In the genomic region with DNA sequence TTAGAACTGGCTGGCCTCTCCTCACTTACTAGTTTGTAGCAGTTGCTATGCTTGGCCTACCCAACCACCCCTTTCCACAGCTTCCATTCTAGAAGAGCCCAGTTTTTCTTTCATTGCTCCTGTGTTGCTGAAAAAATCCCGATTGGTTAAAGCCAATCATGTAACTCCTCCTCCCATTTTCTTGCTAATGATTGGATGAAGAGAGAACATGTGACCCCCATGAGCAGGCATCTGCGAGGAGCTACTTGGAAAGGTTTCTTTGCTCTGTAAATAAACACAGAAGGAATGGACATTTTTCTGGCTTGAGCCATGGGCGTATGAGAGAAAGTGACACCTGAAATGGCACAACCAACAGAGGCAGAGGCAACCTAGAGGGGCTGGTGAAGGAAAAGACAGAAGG, we compare ENCODE assay signal across 18 cellular contexts.
DNase-seq lines count a peak whose midpoint lies in the region; ATAC-seq, FAIRE-seq and TF ChIP-seq lines count a peak whose summit lies in the region.
"Had no signal": no experiment of that assay in that cellular context is flagged by ENCODE, and none has a peak within 500 bp of the region (broad histone marks: within the 10 kb centered on the region; RNA-seq: fewer than 3 reads in every experiment).

No MANE protein-coding gene starts in this region.

- in situ Hi-C loops in HepG2 (cut with HindIII; ENCODE audit: extremely low pct_ligation_motif_present, low pct_unique_long_range_greater_than_20kb) (loop anchor here (25.0 kb wide), 1 partner anchor 795 kb away; no protein-coding TSS in a partner anchor), GM13977 (cut with MboI; ENCODE audit: low pct_unique_long_range_greater_than_20kb, low sequenced_read_pairs, unreplicated experiment) (no loop called here)

- H3K4me3 ChIP-seq in HepG2 (replicated peaks in 1 of 3; ENCODE audit: insufficient read depth in 1 of 3, low read depth in 2 of 3, low read length in 3 of 3) (no peak overlapping the region), right lobe of liver (no peak overlapping the region), mesendoderm (ENCODE audit: low read length) (no peak overlapping the region)
- H3K4me3 ChIP-seq: A549, GM23248, HAP-1 had no signal

- no peak overlapping the region for H2BK15ac ChIP-seq in mesendoderm (replicated peaks; ENCODE audit: low read depth)

- no peak for TF ChIP-seq EP300 in HepG2 (IDR thresholded peaks at IDR 0.05; ENCODE audit: low read depth in 2 of 2, low read length in 2 of 2)
- no peak for TF ChIP-seq EP300 in HepG2 (CRISPR knock-in tag; IDR thresholded peaks at IDR 0.05; ENCODE audit: borderline replicate concordance)

- no peak overlapping the region for H3K23ac ChIP-seq in mesendoderm (ENCODE audit: low read length)

- H2AK5ac ChIP-seq in mesendoderm (ENCODE audit: low read length), result no peak overlapping the region

- H2BK120ac ChIP-seq in mesendoderm (ENCODE audit: low read depth, low read length), result no peak overlapping the region

- H3K9ac ChIP-seq in HepG2 (ENCODE audit: insufficient read depth, low read depth, low read length) (no peak overlapping the region), mesendoderm (ENCODE audit: low read length) (no peak overlapping the region)
- H3K9ac ChIP-seq: GM23248 had no signal

- peaks cover 24% of the 10 kb centered on the region for H3K4me1 Mint-ChIP-seq in WTC11

- no peak overlapping the region for H3K56ac ChIP-seq in mesendoderm (ENCODE audit: low read length)

- TF ChIP-seq CTCF in HepG2 (CRISPR knock-in tag; IDR thresholded peaks at IDR 0.05) (no peak), right lobe of liver (IDR thresholded peaks at IDR 0.05) (no peak), WTC11 (IDR thresholded peaks at IDR 0.05) (no peak), GM13977 (IDR thresholded peaks at IDR 0.05; ENCODE audit: extremely low read depth, insufficient read depth, missing control alignments) (no peak)

- 93% methylated on average over 3 of the region's 3 CpGs for WGBS in HepG2 (ENCODE audit: low lambda C conversion rate)
- WGBS in right lobe of liver (ENCODE audit: insufficient coverage, low coverage, low lambda C conversion rate, missing lambda C conversion rate), result 80% methylated on average over 3 of the region's 3 CpGs
- no CpG with 5 or more reads among the region's 3 CpGs for WGBS in mesendoderm (ENCODE audit: extremely low coverage, insufficient coverage, low lambda C conversion rate)

- TF ChIP-seq POLR2A in HepG2 (IDR thresholded peaks at IDR 0.05; ENCODE audit: insufficient read depth in 1 of 2, low read depth in 2 of 2, low read length in 2 of 2) (no peak), right lobe of liver (IDR thresholded peaks at IDR 0.05) (no peak)

- H3K27me3 Mint-ChIP-seq in WTC11 (ENCODE audit: low read depth), result peaks cover 15% of the 10 kb centered on the region

- H2AFZ ChIP-seq in HepG2 (ENCODE audit: low read length), result no peak overlapping the region
- H2AFZ ChIP-seq: GM23248 had no signal

- H3K18ac ChIP-seq in mesendoderm (ENCODE audit: low read length), result no peak overlapping the region

- H3K27ac ChIP-seq in HepG2 (ENCODE audit: extremely low read length, insufficient read depth, low read length) (no peak overlapping the region), right lobe of liver (no peak overlapping the region), mesendoderm (ENCODE audit: low read depth, low read length) (no peak overlapping the region)
- H3K27ac ChIP-seq: 22Rv1, A549, C4-2B, GM23248 had no signal

- H3K79me2 ChIP-seq in HepG2 (ENCODE audit: insufficient read depth, low read length) (no peaks in the 10 kb centered on the region), mesendoderm (ENCODE audit: control insufficient read depth, insufficient read depth, low read length) (no peaks in the 10 kb centered on the region)

- POLR2A ChIA-PET in HepG2 (lab: Yijun Ruan, JAX), result interaction anchor here (0.5 to 1.6 kb wide), 5 partner anchors 10 to 789 kb away, joined by 3 to 6 read pairs (median 3); no protein-coding TSS in a partner anchor
- POLR2A ChIA-PET in WTC11 (lab: Charles Lee), result interaction anchor here (0.6 to 1.1 kb wide), 2 partner anchors 12 to 641 kb away, joined by 3 to 4 read pairs; no protein-coding TSS in a partner anchor

- CTCF ChIA-PET in HepG2 (lab: Yijun Ruan, JAX; ENCODE audit: low intra/inter-chr PET ratio, low total read pairs) (no interaction called here), WTC11 (lab: Charles Lee) (interaction anchor here (0.7 to 2.0 kb wide), 22 partner anchors 11 to 773 kb away, joined by 3 to 15 read pairs (median 4); a partner anchor contains a TSS)

- no peaks in the 10 kb centered on the region for H3K27me3 ChIP-seq in HepG2 (ENCODE audit: control insufficient read depth in 1 of 2, insufficient read depth in 2 of 2, low read length in 2 of 2)
- no peaks in the 10 kb centered on the region for H3K27me3 ChIP-seq in right lobe of liver
- H3K27me3 ChIP-seq in mesendoderm (ENCODE audit: insufficient read depth, low read length, poor library complexity), result no peaks in the 10 kb centered on the region

- intact Hi-C loops in HepG2 (cut with micrococcal nuclease; ENCODE audit: unreplicated experiment) (no loop called here), right lobe of liver (cut with DNase I) (no loop called here)

- no peak overlapping the region for H4K5ac ChIP-seq in mesendoderm (ENCODE audit: low read length)

- TF ChIP-seq RAD21 in HepG2 (CRISPR knock-in tag; IDR thresholded peaks at IDR 0.05), result no peak

- no TSS peak for BruUV-seq in HepG2 (replicated peaks; lab: Mats Ljungman, UMichigan)

- no peaks in the 10 kb centered on the region for H3K36me3 ChIP-seq in HepG2 (replicated peaks in 1 of 2; ENCODE audit: control insufficient read depth in 1 of 2, insufficient read depth in 2 of 2, low read length in 2 of 2)
- H3K36me3 ChIP-seq in right lobe of liver, result no peaks in the 10 kb centered on the region
- H3K36me3 ChIP-seq in mesendoderm (ENCODE audit: control insufficient read depth, insufficient read depth, low read length), result no peaks in the 10 kb centered on the region
- H3K36me3 ChIP-seq: HAP-1 had no signal

- no peak for DNase-seq in HepG2 (ENCODE audit: low spot score)
- DNase-seq in right lobe of liver, result no peak
- no peak for DNase-seq in WTC11 (ENCODE audit: low spot score)
- peak; percentile 37 for DNase-seq in mesendoderm
- no peak for DNase-seq in GM13977 (ENCODE audit: low spot score)
- no peak for DNase-seq in germinal center (ENCODE audit: low spot score)
- no peak for DNase-seq in hepatic stellate cell (ENCODE audit: low spot score)
- DNase-seq: AML-193; CD4-positive, alpha-beta T cell; GM23248 had no signal

- ATAC-seq in HepG2, result no peak
- ATAC-seq in right lobe of liver, result no peak
- no peak for ATAC-seq in WTC11

- no peak overlapping the region for H3K27ac Mint-ChIP-seq in WTC11
- H3K27ac Mint-ChIP-seq: CD4-positive, alpha-beta T cell had no signal

- H4K8ac ChIP-seq in mesendoderm (ENCODE audit: low read depth, low read length), result no peak overlapping the region

- H3K9me3 ChIP-seq in HepG2 (ENCODE audit: low read length) (no peaks in the 10 kb centered on the region), right lobe of liver (peaks cover 0 to 10% (median 0%) of the 10 kb centered on the region in 4 donors)
- H3K9me3 ChIP-seq: HAP-1 had no signal

- peaks cover 15% of the 10 kb centered on the region for H3K9me3 Mint-ChIP-seq in WTC11

- H3K4me1 ChIP-seq in HepG2 (ENCODE audit: insufficient read depth, low read length) (peaks cover 52% of the 10 kb centered on the region), right lobe of liver (no peaks in the 10 kb centered on the region), mesendoderm (ENCODE audit: control insufficient read depth, low read depth, low read length) (peaks cover 2% of the 10 kb centered on the region)
- H3K4me1 ChIP-seq: HAP-1 had no signal

- no peak overlapping the region for H3K4me2 ChIP-seq in HepG2 (ENCODE audit: low read depth, low read length)
- H3K4me2 ChIP-seq in mesendoderm (ENCODE audit: low read length), result no peak overlapping the region
- H3K4me2 ChIP-seq: A549 had no signal

- no peak overlapping the region for H3K4me3 Mint-ChIP-seq in WTC11
- H3K4me3 Mint-ChIP-seq: CD4-positive, alpha-beta T cell had no signal

- FAIRE-seq in HepG2 (lab: Jason Lieb, UNC), result no peak
- FAIRE-seq: A549, D721Med, G401.6, GM12891, GM18507 had no signal

- no peaks in the 10 kb centered on the region for H4K20me1 ChIP-seq in HepG2 (ENCODE audit: insufficient read depth, low read length)

- H2BK5ac ChIP-seq in mesendoderm (ENCODE audit: low read length), result no peak overlapping the region

- H3K79me1 ChIP-seq in mesendoderm (ENCODE audit: low read length), result no peaks in the 10 kb centered on the region

- peaks cover 4% of the 10 kb centered on the region; the same call in 1 of the 2 replicates for H3K36me3 Mint-ChIP-seq in WTC11

- no peak overlapping the region for H3K4ac ChIP-seq in mesendoderm (ENCODE audit: low read depth, low read length)

TF ChIP-seq in HepG2, 621 proteins besides CTCF, POLR2A, EP300 and RAD21 (continues in another document):
- TF ChIP-seq, protein P1, sequence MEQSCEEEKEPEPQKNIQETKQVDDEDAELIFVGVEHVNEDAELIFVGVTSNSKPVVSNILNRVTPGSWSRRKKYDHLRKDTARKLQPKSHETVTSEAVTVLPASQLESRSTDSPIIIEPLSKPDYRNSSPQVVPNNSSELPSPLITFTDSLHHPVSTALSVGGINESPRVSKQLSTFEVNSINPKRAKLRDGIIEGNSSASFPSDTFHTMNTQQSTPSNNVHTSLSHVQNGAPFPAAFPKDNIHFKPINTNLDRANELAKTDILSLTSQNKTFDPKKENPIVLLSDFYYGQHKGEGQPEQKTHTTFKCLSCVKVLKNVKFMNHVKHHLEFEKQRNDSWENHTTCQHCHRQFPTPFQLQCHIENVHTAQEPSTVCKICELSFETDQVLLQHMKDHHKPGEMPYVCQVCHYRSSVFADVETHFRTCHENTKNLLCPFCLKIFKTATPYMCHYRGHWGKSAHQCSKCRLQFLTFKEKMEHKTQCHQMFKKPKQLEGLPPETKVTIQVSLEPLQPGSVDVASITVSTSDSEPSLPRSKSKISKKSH (CRISPR knock-in tag; IDR thresholded peaks at IDR 0.05; ENCODE audit: borderline replicate concordance), result no peak
- TF ChIP-seq ZNF138 (CRISPR knock-in tag; IDR thresholded peaks at IDR 0.05; ENCODE audit: low read depth), result no peak

TF ChIP-seq in WTC11, 78 proteins besides CTCF, POLR2A, EP300 and RAD21 (continues in another document):
- TF ChIP-seq, protein P2, sequence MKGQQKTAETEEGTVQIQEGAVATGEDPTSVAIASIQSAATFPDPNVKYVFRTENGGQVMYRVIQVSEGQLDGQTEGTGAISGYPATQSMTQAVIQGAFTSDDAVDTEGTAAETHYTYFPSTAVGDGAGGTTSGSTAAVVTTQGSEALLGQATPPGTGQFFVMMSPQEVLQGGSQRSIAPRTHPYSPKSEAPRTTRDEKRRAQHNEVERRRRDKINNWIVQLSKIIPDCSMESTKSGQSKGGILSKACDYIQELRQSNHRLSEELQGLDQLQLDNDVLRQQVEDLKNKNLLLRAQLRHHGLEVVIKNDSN (CRISPR knock-in tag; IDR thresholded peaks at IDR 0.05), result 0 out of 2 replicates have a peak, but pooled peaks have one; percentile 37
